Comparison of ENCODE assay signal across 1 cellular context in genomic region chr18:56836173-56836572, GRCh38.
TF ChIP-seq lines count a peak whose summit lies in the region.

No MANE protein-coding gene starts in this region.

TF ChIP-seq in SK-N-SH treated with all-trans-retinoic acid at 6 μM for 48 hours, 23 proteins besides CTCF, POLR2A, EP300 and RAD21 (continued from another document):
- TF ChIP-seq CREB5 (CRISPR knock-in tag; IDR thresholded peaks at IDR 0.05; ENCODE audit: low read depth) (no peak), ZFP3 (CRISPR knock-in tag; IDR thresholded peaks at IDR 0.05) (no peak), ZFP30 (CRISPR knock-in tag; IDR thresholded peaks at IDR 0.05) (no peak), OSR1 (CRISPR knock-in tag; IDR thresholded peaks at IDR 0.05) (no peak), ZNF565 (CRISPR knock-in tag; conservative IDR thresholded peaks at IDR 0.05; ENCODE audit: low read depth) (no peak), CSDC2 (CRISPR knock-in tag; IDR thresholded peaks at IDR 0.05) (no peak), TOX (CRISPR knock-in tag; IDR thresholded peaks at IDR 0.05; ENCODE audit: borderline replicate concordance) (no peak)
- TF ChIP-seq, protein P1, sequence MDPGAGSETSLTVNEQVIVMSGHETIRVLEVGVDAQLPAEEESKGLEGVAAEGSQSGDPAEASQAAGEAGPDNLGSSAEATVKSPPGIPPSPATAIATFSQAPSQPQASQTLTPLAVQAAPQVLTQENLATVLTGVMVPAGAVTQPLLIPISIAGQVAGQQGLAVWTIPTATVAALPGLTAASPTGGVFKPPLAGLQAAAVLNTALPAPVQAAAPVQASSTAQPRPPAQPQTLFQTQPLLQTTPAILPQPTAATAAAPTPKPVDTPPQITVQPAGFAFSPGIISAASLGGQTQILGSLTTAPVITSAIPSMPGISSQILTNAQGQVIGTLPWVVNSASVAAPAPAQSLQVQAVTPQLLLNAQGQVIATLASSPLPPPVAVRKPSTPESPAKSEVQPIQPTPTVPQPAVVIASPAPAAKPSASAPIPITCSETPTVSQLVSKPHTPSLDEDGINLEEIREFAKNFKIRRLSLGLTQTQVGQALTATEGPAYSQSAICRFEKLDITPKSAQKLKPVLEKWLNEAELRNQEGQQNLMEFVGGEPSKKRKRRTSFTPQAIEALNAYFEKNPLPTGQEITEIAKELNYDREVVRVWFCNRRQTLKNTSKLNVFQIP (CRISPR knock-in tag; IDR thresholded peaks at IDR 0.05; ENCODE audit: borderline replicate concordance, low read depth) = no peak
